In the genomic region with DNA sequence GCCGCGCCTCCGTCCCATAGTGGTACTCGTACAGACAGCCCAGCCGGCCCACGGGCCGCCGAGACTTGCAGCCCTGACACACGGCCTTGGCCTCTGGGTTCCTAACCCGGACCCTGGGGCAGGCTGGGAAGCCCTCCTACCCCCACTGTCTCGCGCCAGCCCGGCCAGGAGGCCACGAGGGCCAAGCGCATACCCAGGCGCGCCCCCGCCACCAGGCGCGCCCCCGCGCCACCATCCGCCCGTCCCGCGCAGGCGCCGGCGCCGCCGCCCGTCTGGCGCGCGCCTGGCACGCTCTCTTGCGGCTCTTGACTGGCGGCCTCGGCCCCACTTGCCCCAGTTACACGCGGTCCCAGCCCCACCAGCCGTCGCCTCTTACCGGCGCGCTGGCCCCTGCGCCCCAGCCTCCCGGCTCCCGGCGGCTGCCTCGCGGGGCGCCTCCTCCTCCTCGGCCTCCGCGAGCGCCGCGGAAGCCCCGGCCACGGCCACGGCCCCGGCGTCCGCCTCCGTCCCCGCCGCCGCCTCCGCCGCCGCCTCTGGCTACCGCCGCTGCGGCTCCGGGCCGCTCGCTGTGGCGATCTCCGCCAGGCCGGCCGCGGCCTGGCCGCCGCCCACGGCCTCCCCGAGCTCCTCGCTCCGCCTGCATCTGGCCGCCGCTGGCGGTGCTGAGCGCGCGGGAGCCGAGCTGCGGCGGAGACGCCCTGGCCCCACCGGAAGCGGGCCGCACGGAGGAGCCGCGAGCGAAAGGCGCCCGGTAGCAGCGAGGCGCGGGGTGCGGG, we compare ENCODE assay signal across 8 cellular contexts. TPM values are rescaled to one million over a fixed set of nuclear protein-coding genes. Genes with fewer than 3 reads are reported as not detected.
A peak's percentile ranks its signal among the peaks of the same experiment; 100 is the strongest.
DNase-seq lines count a peak whose midpoint lies in the region; ATAC-seq and TF ChIP-seq lines count a peak whose summit lies in the region.

No MANE protein-coding gene starts in this region.

- intact Hi-C loops in lower lobe of right lung (cut with DNase I) = no loop called here

- DNase-seq in BE2C = peak; percentile 86
- peak; percentile 75 for DNase-seq in NCI-H526 treated with DMSO at 0.1 percent for 48 hours (lab: John Stamatoyannopoulos, UW)
- peak; percentile 67 to 73 for DNase-seq in activated CD4-positive, alpha-beta T cell treated with anti-CD3 and anti-CD28 coated beads, Interleukin-2, amount 50 U/mL, for 48 hours
- DNase-seq in lower lobe of right lung = peak; percentile 88
- peak; percentile 49 to 68 (median 49) for DNase-seq in stimulated activated CD4-positive, alpha-beta T cell treated with anti-CD3 and anti-CD28 coated beads, TNF-alpha, amount 100 ng/mL, for 24 hours (ENCODE audit: low read depth in 3 of 3)

- H3K9me3 ChIP-seq in BE2C = no peaks in the 10 kb centered on the region
- H3K9me3 ChIP-seq in duodenal mucosa (ENCODE audit: control insufficient read depth in 1 of 2, low read length in 2 of 2) = no peaks in the 10 kb centered on the region
- no peaks in the 10 kb centered on the region for H3K9me3 ChIP-seq in lower lobe of right lung

- H3K4me1 ChIP-seq in BE2C = no peaks in the 10 kb centered on the region
- peaks cover 14 to 17% of the 10 kb centered on the region in 2 donors for H3K4me1 ChIP-seq in duodenal mucosa (ENCODE audit: control insufficient read depth in 1 of 2, insufficient read depth in 2 of 2, low read length in 2 of 2)
- peaks cover 18% of the 10 kb centered on the region for H3K4me1 ChIP-seq in lower lobe of right lung

- ATAC-seq in HG03342 (IDR thresholded peaks at IDR 0.05; ENCODE audit: unreplicated experiment) (peak; percentile 71), lower lobe of right lung (peak; percentile 96 to 97)

- peak overlapping the region; percentile 92 for H3K4me3 ChIP-seq in BE2C (ENCODE audit: low read depth, low read length)
- peak overlapping the region; percentile 91 to 96 for H3K4me3 ChIP-seq in duodenal mucosa (ENCODE audit: low read depth in 1 of 2, low read length in 2 of 2)
- H3K4me3 ChIP-seq in lower lobe of right lung = peak overlapping the region; percentile 92

- H3K36me3 ChIP-seq in BE2C (no peaks in the 10 kb centered on the region), duodenal mucosa (ENCODE audit: control insufficient read depth in 1 of 2, insufficient read depth in 2 of 2, low read length in 2 of 2) (no peaks in the 10 kb centered on the region), lower lobe of right lung (no peaks in the 10 kb centered on the region)

- H3K27me3 ChIP-seq in BE2C (no peaks in the 10 kb centered on the region), duodenal mucosa (ENCODE audit: control insufficient read depth in 1 of 2, insufficient read depth in 2 of 2, low read length in 2 of 2) (no peaks in the 10 kb centered on the region), lower lobe of right lung (ENCODE audit: low read depth) (no peaks in the 10 kb centered on the region)

- peak overlapping the region; percentile 71 to 88 for H3K9ac ChIP-seq in duodenal mucosa (ENCODE audit: low read depth in 1 of 2, low read length in 2 of 2)

- TF ChIP-seq POLR2A in GM19099 (IDR thresholded peaks at IDR 0.05; ENCODE audit: extremely low read depth, insufficient read length, low read depth) = peak; percentile 90

- TF ChIP-seq CTCF in BE2C (IDR thresholded peaks at IDR 0.05; ENCODE audit: low read depth, low read length) (no peak), lower lobe of right lung (IDR thresholded peaks at IDR 0.05) (no peak)

- H3K27ac ChIP-seq in duodenal mucosa (ENCODE audit: low read depth, low read length) = peak overlapping the region; percentile 89
- H3K27ac ChIP-seq in lower lobe of right lung = peak overlapping the region; percentile 89

RNA-seq across cellular contexts. Expression of a gene that starts 0.4 kb away (rescaled TPM):
- 10.9 TPM for polyA plus RNA-seq in BE2C (2012; ENCODE audit: insufficient read depth, insufficient read length, low read depth)
- total RNA-seq in lower lobe of right lung = 8.9 TPM

Comparison
In these comparisons a context has a peak if more than half of its experiments do, and no peak if none do; other contexts are left out.
1. Peak in every context shown above with its lines: DNase-seq, ATAC-seq, H3K4me3 ChIP-seq and H3K27ac ChIP-seq.